15 cellular contexts compared by ENCODE assay signal in genomic region chr1:15954316-15954715, GRCh38. TPM values are rescaled to one million over a fixed set of nuclear protein-coding genes. Genes with fewer than 3 reads are reported as not detected.
DNase-seq lines count a peak whose midpoint lies in the region; ATAC-seq, FAIRE-seq and TF ChIP-seq lines count a peak whose summit lies in the region.
"Had no signal": no experiment of that assay in that cellular context is flagged by ENCODE, and none has a peak within 500 bp of the region (broad histone marks: within the 10 kb centered on the region; RNA-seq: fewer than 3 reads in every experiment).

No MANE protein-coding gene starts in this region.

- H3K9me3 Mint-ChIP-seq in MCF 10A (ENCODE audit: unreplicated experiment) (no peaks in the 10 kb centered on the region), astrocyte (ENCODE audit: unreplicated experiment) (no peaks in the 10 kb centered on the region)

- peaks cover 66% of the 10 kb centered on the region for H3K4me1 Mint-ChIP-seq in MCF 10A (ENCODE audit: insufficient read depth, unreplicated experiment)
- H3K4me1 Mint-ChIP-seq in astrocyte (ENCODE audit: low read depth, unreplicated experiment): peaks cover 65% of the 10 kb centered on the region

- no peak overlapping the region for H3K9ac ChIP-seq in mammary epithelial cell (ENCODE audit: insufficient read depth, low read length)
- H3K9ac ChIP-seq in astrocyte (ENCODE audit: low read length): no peak overlapping the region
- H3K9ac ChIP-seq in Karpas-422 (ENCODE audit: low read length): no peak overlapping the region

- no peak for FAIRE-seq in astrocyte (lab: Jason Lieb, UNC)
- FAIRE-seq: GM12878 had no signal

- no peaks in the 10 kb centered on the region for H3K36me3 ChIP-seq in mammary epithelial cell (ENCODE audit: insufficient read depth, low read length)
- H3K36me3 ChIP-seq in astrocyte (ENCODE audit: insufficient read depth, low read length): no peaks in the 10 kb centered on the region
- no peaks in the 10 kb centered on the region for H3K36me3 ChIP-seq in lower lobe of right lung
- H3K36me3 ChIP-seq in tibial artery: peaks cover 0 to 6% (median 0%) of the 10 kb centered on the region in 3 donors
- peaks cover 6% of the 10 kb centered on the region; the same call in 1 of the 2 replicates for H3K36me3 ChIP-seq in Karpas-422 (ENCODE audit: insufficient read depth, low read length)

- CTCF ChIA-PET in mammary epithelial cell (lab: Charles Lee; ENCODE audit: low non-redundant PET): interaction anchor here (0.5 kb wide), 1 partner anchor 108 kb away, joined by 4 read pairs; no protein-coding TSS in a partner anchor
- CTCF ChIA-PET in MCF 10A (lab: Yijun Ruan, JAX): interaction anchor here (0.6 kb wide), 1 partner anchor 223 kb away, joined by 3 read pairs; no protein-coding TSS in a partner anchor

- TF ChIP-seq CTCF in mammary epithelial cell (conservative IDR thresholded peaks at IDR 0.05 in 1 of 2, IDR thresholded peaks at IDR 0.05 in 1 of 2; ENCODE audit: extremely low read depth in 1 of 2, insufficient read depth in 1 of 2, low read depth in 1 of 2, low read length in 2 of 2) (no peak), MCF 10A (IDR thresholded peaks at IDR 0.05; ENCODE audit: unreplicated experiment) (no peak), astrocyte (IDR thresholded peaks at IDR 0.05; ENCODE audit: insufficient read depth, low read depth, low read length) (no peak), lower lobe of right lung (IDR thresholded peaks at IDR 0.05) (no peak), tibial artery (IDR thresholded peaks at IDR 0.05) (no peak)

- H3K79me2 ChIP-seq in mammary epithelial cell (ENCODE audit: insufficient read depth, low read length) (peaks cover 74% of the 10 kb centered on the region), astrocyte (ENCODE audit: insufficient read depth, low read length) (peaks cover 82% of the 10 kb centered on the region), Karpas-422 (ENCODE audit: low read length) (peaks cover 24% of the 10 kb centered on the region)

- no peaks in the 10 kb centered on the region for H3K27me3 Mint-ChIP-seq in MCF 10A (ENCODE audit: insufficient read depth, unreplicated experiment)
- H3K27me3 Mint-ChIP-seq in astrocyte (ENCODE audit: low read depth, unreplicated experiment): no peaks in the 10 kb centered on the region

- H3K4me3 ChIP-seq in mammary epithelial cell (replicated peaks in 1 of 3; ENCODE audit: insufficient read depth in 1 of 3, low read depth in 2 of 3, low read length in 3 of 3) (no peak overlapping the region), astrocyte (ENCODE audit: insufficient read depth, low read depth, low read length) (no peak overlapping the region), lower lobe of right lung (no peak overlapping the region), tibial artery (no peak overlapping the region), Karpas-422 (ENCODE audit: low read length) (no peak overlapping the region)
- H3K4me3 ChIP-seq: GM12878 had no signal

- H3K4me2 ChIP-seq in mammary epithelial cell (ENCODE audit: insufficient read depth, low read depth, low read length) (no peak overlapping the region), astrocyte (ENCODE audit: low read length) (peak overlapping the region; percentile 91), Karpas-422 (ENCODE audit: low read depth, low read length, poor library complexity, severe bottlenecking) (no peak overlapping the region)

- in situ Hi-C loops in mammary epithelial cell (cut with MboI; ENCODE audit: low sequenced_read_pairs in 2 of 2): loop anchor here in 1 of 2 donors (5.0 kb wide), 1 partner anchor 157 kb away; no protein-coding TSS in a partner anchor

- DNase-seq in mammary epithelial cell (no peak), MCF 10A (ENCODE audit: unreplicated experiment) (no peak), astrocyte (ENCODE audit: low read depth) (no peak), lower lobe of right lung (no peak), tibial artery (no peak), Karpas-422 (no peak), DMS53 treated with DMSO at 0.1 percent for 48 hours (lab: John Stamatoyannopoulos, UW; ENCODE audit: unreplicated experiment) (no peak)
- DNase-seq: mesendoderm, MM.1S, nucleus accumbens had no signal

- ATAC-seq in lower lobe of right lung: no peak
- ATAC-seq in HG02642 (IDR thresholded peaks at IDR 0.05; ENCODE audit: poor library complexity, unreplicated experiment): no peak
- ATAC-seq: GM12878, Right ventricle myocardium inferior had no signal

- 100% methylated on average over 3 of the region's 3 CpGs for WGBS in mammary epithelial cell (ENCODE audit: low coverage, missing lambda C conversion rate)

- H3K27ac Mint-ChIP-seq in MCF 10A (ENCODE audit: low read depth, unreplicated experiment) (no peak overlapping the region), astrocyte (ENCODE audit: unreplicated experiment) (peak overlapping the region; percentile 26)

- no peaks in the 10 kb centered on the region for H3K9me2 ChIP-seq in Karpas-422 (replicated peaks; ENCODE audit: insufficient read depth, low read length)

- H3K9me3 ChIP-seq in mammary epithelial cell (replicated peaks; ENCODE audit: insufficient read depth, low read length): no peaks in the 10 kb centered on the region
- H3K9me3 ChIP-seq in astrocyte (ENCODE audit: insufficient read depth, low read depth, low read length): no peaks in the 10 kb centered on the region
- H3K9me3 ChIP-seq in lower lobe of right lung: no peaks in the 10 kb centered on the region
- no peaks in the 10 kb centered on the region for H3K9me3 ChIP-seq in tibial artery
- H3K9me3 ChIP-seq in Karpas-422 (ENCODE audit: low read length): no peaks in the 10 kb centered on the region

- POLR2A ChIA-PET in MCF 10A (lab: Yijun Ruan, JAX): interaction anchor here (0.7 to 1.2 kb wide), 3 partner anchors 21 to 104 kb away, joined by 3 to 4 read pairs (median 3); no protein-coding TSS in a partner anchor

- peaks cover 56% of the 10 kb centered on the region for H3K4me1 ChIP-seq in mammary epithelial cell (ENCODE audit: insufficient read depth, low read length)
- peaks cover 77% of the 10 kb centered on the region for H3K4me1 ChIP-seq in astrocyte (ENCODE audit: insufficient read depth, low read length)
- peaks cover 81% of the 10 kb centered on the region for H3K4me1 ChIP-seq in lower lobe of right lung
- peaks cover 11 to 77% (median 58%) of the 10 kb centered on the region in 4 donors for H3K4me1 ChIP-seq in tibial artery
- H3K4me1 ChIP-seq in Karpas-422 (ENCODE audit: low read length): peaks cover 21% of the 10 kb centered on the region

- intact Hi-C loops in mammary epithelial cell (cut with micrococcal nuclease) (no loop called here), MCF 10A (cut with micrococcal nuclease) (no loop called here), lower lobe of right lung (cut with DNase I) (no loop called here), tibial artery (cut with DNase I; ENCODE audit: low total_unique reads) (no loop called here)

- no peaks in the 10 kb centered on the region for H4K20me1 ChIP-seq in mammary epithelial cell (ENCODE audit: insufficient read depth, low read length)
- H4K20me1 ChIP-seq in astrocyte (ENCODE audit: insufficient read depth, low read length): peaks cover 25% of the 10 kb centered on the region
- peaks cover 17% of the 10 kb centered on the region for H4K20me1 ChIP-seq in Karpas-422 (ENCODE audit: insufficient read depth, low read depth, low read length)

- no peak overlapping the region for H3K4me3 Mint-ChIP-seq in MCF 10A (ENCODE audit: unreplicated experiment)
- H3K4me3 Mint-ChIP-seq in astrocyte (ENCODE audit: unreplicated experiment): no peak overlapping the region

- H3K36me3 Mint-ChIP-seq in MCF 10A (ENCODE audit: insufficient read depth, unreplicated experiment) (peaks cover 15% of the 10 kb centered on the region), astrocyte (ENCODE audit: low read depth, unreplicated experiment) (peaks cover 7% of the 10 kb centered on the region)

- BruUV-seq in mammary epithelial cell (replicated peaks; lab: Mats Ljungman, UMichigan) (no TSS peak), MCF 10A (replicated peaks; lab: Mats Ljungman, UMichigan) (no TSS peak)

- H2AFZ ChIP-seq in mammary epithelial cell (ENCODE audit: low read depth, low read length) (no peak overlapping the region), astrocyte (ENCODE audit: low read depth, low read length) (no peak overlapping the region), Karpas-422 (ENCODE audit: low read length) (no peak overlapping the region)

- H3K27ac ChIP-seq in mammary epithelial cell (ENCODE audit: insufficient read depth, low read depth, low read length) (peak overlapping the region; percentile 83), astrocyte (ENCODE audit: low read depth, low read length) (peak overlapping the region; percentile 4), lower lobe of right lung (peak overlapping the region; percentile 33), tibial artery (peak overlapping the region; percentile 95 to 96), Karpas-422 (ENCODE audit: low read length) (no peak overlapping the region)

- dilution Hi-C loops in mammary epithelial cell (cut with HindIII; ENCODE audit: low sequenced_read_pairs): loop anchor here (5.0 kb wide), 1 partner anchor 152 kb away; no protein-coding TSS in a partner anchor

- H3K27me3 ChIP-seq in mammary epithelial cell (ENCODE audit: insufficient read depth, low read length): no peaks in the 10 kb centered on the region
- H3K27me3 ChIP-seq in astrocyte (ENCODE audit: insufficient read depth, low read length): no peaks in the 10 kb centered on the region
- no peaks in the 10 kb centered on the region for H3K27me3 ChIP-seq in lower lobe of right lung (ENCODE audit: low read depth)
- no peaks in the 10 kb centered on the region for H3K27me3 ChIP-seq in tibial artery
- no peaks in the 10 kb centered on the region for H3K27me3 ChIP-seq in Karpas-422 (ENCODE audit: low read length)

RNA-seq across cellular contexts. Expression of gene ZBTB17, which starts 21.6 kb away (rescaled TPM):
- 10 to 100 TPM; 26.2 to 36.6 TPM for total RNA-seq in mammary epithelial cell
- polyA plus RNA-seq in mammary epithelial cell: 25.2 TPM
- 13.7 TPM for polyA minus RNA-seq in mammary epithelial cell
- total RNA-seq in MCF 10A (2022): 46.3 and 48.3 TPM in 2 replicates
- 28.1 and 28.8 TPM in 2 replicates for total RNA-seq in astrocyte
- total RNA-seq in lower lobe of right lung: 37.7 TPM
- 25.9 and 26.8 TPM in 2 replicates for total RNA-seq in Karpas-422 (2014; rRNA removed; shearing (Covaris generic); ENCODE audit: low replicate concordance)

RNA-seq across cellular contexts. Expression of gene SRARP, which starts 49.7 kb away (rescaled TPM):
- not detected for total RNA-seq in mammary epithelial cell
- not detected for polyA plus RNA-seq in mammary epithelial cell
- polyA minus RNA-seq in mammary epithelial cell: not detected
- total RNA-seq in MCF 10A (2022): not detected in 2 replicates
- not detected in 2 replicates for total RNA-seq in astrocyte
- total RNA-seq in lower lobe of right lung: 0.21 TPM
- total RNA-seq in Karpas-422 (2014; rRNA removed; shearing (Covaris generic); ENCODE audit: low replicate concordance): 0.04 TPM in 1 of 2 replicates, not detected in the other
- total RNA-seq: chondrocyte, GM12878, subcutaneous adipose tissue had no signal
- polyA plus RNA-seq: GM12878 had no signal
